24 cellular contexts compared by ENCODE assay signal in genomic region chr9:125360621-125361020, GRCh38.
"Had no signal": no experiment of that assay in that cellular context is flagged by ENCODE, and none has a peak within 500 bp of the region (broad histone marks: within the 10 kb centered on the region; RNA-seq: fewer than 3 reads in every experiment).

No MANE protein-coding gene starts in this region.

- H3K27me3 Mint-ChIP-seq: activated naive CD8-positive, alpha-beta T cell treated with anti-CD3 and anti-CD28 coated beads, Interleukin-2, amount 10 ng/mL, durations not matched to agents 7 days and 5 days; central memory CD8-positive, alpha-beta T cell; effector memory CD8-positive, alpha-beta T cell; naive B cell; type B pancreatic cell had no signal

- H3K27ac ChIP-seq: breast epithelium, dorsolateral prefrontal cortex, esophagus squamous epithelium, gastrocnemius medialis, left lung, right lobe of liver, skin epidermis, testis, vagina had no signal

- H3K4me1 Mint-ChIP-seq: central memory CD8-positive, alpha-beta T cell; naive B cell had no signal

- H3K4me1 ChIP-seq: breast epithelium, esophagus squamous epithelium, gastrocnemius medialis, left lung, right lobe of liver, testis, vagina had no signal

- H3K4me3 Mint-ChIP-seq: activated naive CD8-positive, alpha-beta T cell treated with anti-CD3 and anti-CD28 coated beads, Interleukin-2, amount 10 ng/mL, durations not matched to agents 7 days and 5 days; activated T-helper 1 cell treated with anti-CD3 and anti-CD28 coated beads, Interleukin-12 subunit alpha, Interleukin-12 subunit beta, Interleukin-2, Interleukin-4 antibody, amounts not matched to agents 30 ng/mL and 10 ng/mL and 1 ng/mL, durations not matched to agents 14 hours and 24 hours and 36 hours; central memory CD8-positive, alpha-beta T cell; effector memory CD8-positive, alpha-beta T cell; naive B cell; T-helper 1 cell treated with Interleukin-12 subunit alpha and Interleukin-12 subunit beta and Interleukin-4 antibody, amounts not matched to agents 30 μg/mL and 1 μg/mL, for 36 hours; type B pancreatic cell had no signal

- H3K4me3 ChIP-seq: breast epithelium, dorsolateral prefrontal cortex, esophagus squamous epithelium, gastrocnemius medialis, left lung, lung, right lobe of liver, skin epidermis, testis, vagina had no signal

- H3K9me3 Mint-ChIP-seq: activated naive CD8-positive, alpha-beta T cell treated with anti-CD3 and anti-CD28 coated beads, Interleukin-2, amount 10 ng/mL, durations not matched to agents 7 days and 5 days; activated T-helper 1 cell treated with anti-CD3 and anti-CD28 coated beads, Interleukin-12 subunit alpha, Interleukin-12 subunit beta, Interleukin-2, Interleukin-4 antibody, amounts not matched to agents 30 ng/mL and 10 ng/mL and 1 ng/mL, durations not matched to agents 14 hours and 24 hours and 36 hours; central memory CD8-positive, alpha-beta T cell; effector memory CD8-positive, alpha-beta T cell; naive B cell; T-helper 1 cell treated with Interleukin-12 subunit alpha and Interleukin-12 subunit beta and Interleukin-4 antibody, amounts not matched to agents 30 μg/mL and 1 μg/mL, for 36 hours; type B pancreatic cell had no signal

- H3K27ac Mint-ChIP-seq: activated T-helper 1 cell treated with anti-CD3 and anti-CD28 coated beads, Interleukin-12 subunit alpha, Interleukin-12 subunit beta, Interleukin-2, Interleukin-4 antibody, amounts not matched to agents 30 ng/mL and 10 ng/mL and 1 ng/mL, durations not matched to agents 14 hours and 24 hours and 36 hours; T-helper 1 cell treated with Interleukin-12 subunit alpha and Interleukin-12 subunit beta and Interleukin-4 antibody, amounts not matched to agents 30 μg/mL and 1 μg/mL, for 36 hours; type B pancreatic cell had no signal

- DNase-seq: activated CD8-positive, alpha-beta memory T cell treated with anti-CD3 and anti-CD28 coated beads, Interleukin-2, amount 50 U/mL, for 48 hours; activated gamma-delta T cell treated with Interleukin-2 at 50 U/mL for 16 hours; activated naive CD8-positive, alpha-beta T cell treated with anti-CD3 and anti-CD28 coated beads, Interleukin-2, amount 10 ng/mL, durations not matched to agents 7 days and 5 days; amniotic stem cell; dorsolateral prefrontal cortex; effector memory CD8-positive, alpha-beta T cell; esophagus squamous epithelium; gastrocnemius medialis; hippocampal formation; kidney glomerular epithelial cell; left lung; naive B cell; nucleus accumbens; right lobe of liver; stimulated activated CD4-positive, alpha-beta T cell treated with anti-CD3 and anti-CD28 coated beads, Interleukin-1b, Interleukin-23, amount 100 ng/mL, for 48 hours; testis had no signal

- H3K9me3 ChIP-seq: breast epithelium, esophagus squamous epithelium, gastrocnemius medialis, left lung, right lobe of liver, testis, vagina had no signal

- H3K27me3 ChIP-seq: breast epithelium, dorsolateral prefrontal cortex, esophagus squamous epithelium, gastrocnemius medialis, left lung, right lobe of liver, testis, vagina had no signal

- ATAC-seq: effector memory CD8-positive, alpha-beta T cell; gastrocnemius medialis; left lung; right lobe of liver had no signal
